22 cellular contexts compared by ENCODE assay signal in the genomic region with DNA sequence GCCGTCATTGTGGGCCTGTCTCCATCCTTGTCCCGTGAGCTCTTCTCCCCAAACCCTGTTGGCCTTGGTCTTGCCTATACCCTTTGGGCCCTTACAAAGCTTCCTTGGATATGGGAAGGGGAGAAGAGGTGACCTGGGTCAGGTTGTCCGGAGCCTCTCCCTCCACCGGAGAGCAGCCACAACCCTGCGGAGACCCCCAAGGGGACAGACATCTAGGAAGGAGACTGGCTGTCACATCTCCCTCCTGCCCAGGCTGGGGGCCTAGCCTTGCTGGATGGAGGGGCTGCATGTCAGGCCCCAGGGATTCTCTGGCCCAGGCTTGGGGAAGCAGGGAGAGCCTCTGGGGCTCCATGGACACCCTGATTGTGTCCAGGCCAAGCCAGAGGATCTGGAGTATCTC.
"Had no signal": no experiment of that assay in that cellular context is flagged by ENCODE, and none has a peak within 500 bp of the region (broad histone marks: within the 10 kb centered on the region; RNA-seq: fewer than 3 reads in every experiment).

No MANE protein-coding gene starts in this region.

- DNase-seq: activated CD4-positive, alpha-beta T cell treated with anti-CD3 and anti-CD28 coated beads, Interleukin-2, amount 10 ng/mL, durations not matched to agents 24 days and 14 days; activated CD4-positive, alpha-beta T cell treated with anti-CD3 and anti-CD28 coated beads, Interleukin-2, amount 50 U/mL, for 48 hours; activated CD4-positive, CD25-positive, alpha-beta regulatory T cell treated with anti-CD3 and anti-CD28 coated beads, Interleukin-2, amount 50 U/mL, for 72 hours; activated gamma-delta T cell treated with Interleukin-2 at 50 U/mL for 16 hours; activated naive CD4-positive, alpha-beta T cell treated with anti-CD3 and anti-CD28 coated beads, Interleukin-2, amount 10 ng/mL, durations not matched to agents 7 days and 5 days; activated naive CD8-positive, alpha-beta T cell treated with anti-CD3 and anti-CD28 coated beads for 36 hours; activated T-cell treated with anti-CD3 and anti-CD28 coated beads for 4 hours; IMR-90; Kasumi-1; KBM-7; NCI-H1105 treated with DMSO at 0.1 percent for 48 hours; NCI-H1436 treated with DMSO at 0.1 percent for 48 hours; NCI-H187; NCI-H2081; NCI-H510A treated with DMSO at 0.1 percent for 48 hours; NCI-H69; NK-92 treated with Interleukin-12 subunit alpha and Interleukin-12 subunit beta, amount 100 ng/mL, for 24 hours; SHP77 treated with DMSO at 0.1 percent for 48 hours; T-helper 17 cell; T-helper 9 cell had no signal

- H3K9me3 ChIP-seq: Peyer's patch had no signal

- ATAC-seq: T-helper 17 cell, WTC11 had no signal

- H3K4me1 ChIP-seq: Peyer's patch had no signal

- H3K27me3 ChIP-seq: Peyer's patch had no signal

- H3K4me3 ChIP-seq: Peyer's patch had no signal

- H3K4me1 Mint-ChIP-seq: activated naive CD4-positive, alpha-beta T cell treated with anti-CD3 and anti-CD28 coated beads, Interleukin-2, amount 10 ng/mL, durations not matched to agents 7 days and 5 days; WTC11 had no signal

- H3K27me3 Mint-ChIP-seq: activated CD4-positive, alpha-beta T cell treated with anti-CD3 and anti-CD28 coated beads, Interleukin-2, amount 10 ng/mL, durations not matched to agents 24 days and 14 days; activated naive CD8-positive, alpha-beta T cell treated with anti-CD3 and anti-CD28 coated beads for 36 hours; T-helper 17 cell had no signal

- H3K27ac ChIP-seq: Peyer's patch had no signal

- H3K4me3 Mint-ChIP-seq: activated CD4-positive, alpha-beta T cell treated with anti-CD3 and anti-CD28 coated beads, Interleukin-2, amount 10 ng/mL, durations not matched to agents 24 days and 14 days; activated naive CD4-positive, alpha-beta T cell treated with anti-CD3 and anti-CD28 coated beads, Interleukin-2, amount 10 ng/mL, durations not matched to agents 7 days and 5 days; activated naive CD8-positive, alpha-beta T cell treated with anti-CD3 and anti-CD28 coated beads for 36 hours; T-helper 17 cell; WTC11 had no signal

- H3K9me3 Mint-ChIP-seq: activated CD4-positive, alpha-beta T cell treated with anti-CD3 and anti-CD28 coated beads, Interleukin-2, amount 10 ng/mL, durations not matched to agents 24 days and 14 days; activated naive CD4-positive, alpha-beta T cell treated with anti-CD3 and anti-CD28 coated beads, Interleukin-2, amount 10 ng/mL, durations not matched to agents 7 days and 5 days; activated naive CD8-positive, alpha-beta T cell treated with anti-CD3 and anti-CD28 coated beads for 36 hours had no signal

- H3K27ac Mint-ChIP-seq: activated CD4-positive, alpha-beta T cell treated with anti-CD3 and anti-CD28 coated beads, Interleukin-2, amount 10 ng/mL, durations not matched to agents 24 days and 14 days; activated naive CD4-positive, alpha-beta T cell treated with anti-CD3 and anti-CD28 coated beads, Interleukin-2, amount 10 ng/mL, durations not matched to agents 7 days and 5 days; activated naive CD8-positive, alpha-beta T cell treated with anti-CD3 and anti-CD28 coated beads for 36 hours; WTC11 had no signal
